In the genomic region with DNA sequence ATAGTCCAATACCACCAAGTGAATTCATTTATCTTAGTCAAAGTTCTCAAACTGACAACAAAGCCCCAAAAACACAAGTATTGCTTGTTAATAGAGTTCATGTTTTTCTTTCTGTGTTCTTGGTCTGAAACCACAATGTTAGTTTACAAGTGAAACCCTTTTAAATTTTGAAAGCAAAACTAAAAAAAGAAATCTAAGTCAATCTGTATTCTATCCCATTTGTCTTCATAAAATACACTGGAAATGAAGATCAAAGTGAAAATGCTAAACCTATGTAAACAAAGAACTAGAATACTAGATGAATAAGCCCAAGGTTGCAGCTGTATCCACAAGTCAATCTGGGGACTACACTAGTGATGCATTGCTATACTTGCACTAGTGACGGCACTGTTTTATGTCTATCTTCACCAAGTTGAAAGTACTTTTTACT, we compare ENCODE assay signal across 9 cellular contexts. TPM values are rescaled to one million over a fixed set of nuclear protein-coding genes. Genes with fewer than 3 reads are reported as not detected.
A peak's percentile ranks its signal among the peaks of the same experiment; 100 is the strongest.
DNase-seq lines count a peak whose midpoint lies in the region; ATAC-seq, FAIRE-seq and TF ChIP-seq lines count a peak whose summit lies in the region.
"Had no signal": no experiment of that assay in that cellular context is flagged by ENCODE, and none has a peak within 500 bp of the region (broad histone marks: within the 10 kb centered on the region; RNA-seq: fewer than 3 reads in every experiment).

No MANE protein-coding gene starts in this region.

- no peaks in the 10 kb centered on the region for H3K9me3 Mint-ChIP-seq in activated naive CD4-positive, alpha-beta T cell treated with anti-CD3 and anti-CD28 coated beads for 36 hours
- H3K9me3 Mint-ChIP-seq in astrocyte (ENCODE audit: unreplicated experiment), result no peaks in the 10 kb centered on the region
- H3K9me3 Mint-ChIP-seq: neural crest cell had no signal

- H3K9me3 ChIP-seq in astrocyte (ENCODE audit: insufficient read depth, low read depth, low read length) (no peaks in the 10 kb centered on the region), skeletal muscle satellite cell (replicated peaks; ENCODE audit: low read length) (no peaks in the 10 kb centered on the region)

- peak; percentile 39 for DNase-seq in activated naive CD4-positive, alpha-beta T cell treated with anti-CD3 and anti-CD28 coated beads for 36 hours
- no peak for DNase-seq in activated naive CD4-positive, alpha-beta T cell treated with Interleukin-2 at 50 U/mL for 16 hours
- peak; percentile 77 for DNase-seq in astrocyte (ENCODE audit: low read depth)
- DNase-seq in T-helper 9 cell, result no peak
- DNase-seq in activated CD8-positive, alpha-beta memory T cell treated with anti-CD3 and anti-CD28 coated beads, Interleukin-2, amount 50 U/mL, for 4 hours, result no peak
- no peak for DNase-seq in 8988T

- H2AFZ ChIP-seq in astrocyte (ENCODE audit: low read depth, low read length), result no peak overlapping the region

- no peaks in the 10 kb centered on the region for H3K27me3 Mint-ChIP-seq in activated naive CD4-positive, alpha-beta T cell treated with anti-CD3 and anti-CD28 coated beads for 36 hours (ENCODE audit: low read depth)
- no peaks in the 10 kb centered on the region for H3K27me3 Mint-ChIP-seq in astrocyte (ENCODE audit: low read depth, unreplicated experiment)

- peaks cover 5% of the 10 kb centered on the region for H3K36me3 Mint-ChIP-seq in activated naive CD4-positive, alpha-beta T cell treated with anti-CD3 and anti-CD28 coated beads for 36 hours (ENCODE audit: low read depth)
- H3K36me3 Mint-ChIP-seq in astrocyte (ENCODE audit: low read depth, unreplicated experiment), result peaks cover 5% of the 10 kb centered on the region

- TF ChIP-seq CTCF in astrocyte (IDR thresholded peaks at IDR 0.05; ENCODE audit: insufficient read depth, low read depth, low read length), result no peak

- peak overlapping the region; percentile 91 for H3K27ac ChIP-seq in astrocyte (ENCODE audit: low read depth, low read length)

- H3K27me3 ChIP-seq in astrocyte (ENCODE audit: insufficient read depth, low read length) (no peaks in the 10 kb centered on the region), skeletal muscle satellite cell (ENCODE audit: control insufficient read depth, insufficient read depth, low read length) (no peaks in the 10 kb centered on the region)

- peak; percentile 55 for ATAC-seq in HG03095 (IDR thresholded peaks at IDR 0.05; ENCODE audit: unreplicated experiment)

- peaks cover 6% of the 10 kb centered on the region for H3K36me3 ChIP-seq in astrocyte (ENCODE audit: insufficient read depth, low read length)
- peaks cover 8% of the 10 kb centered on the region for H3K36me3 ChIP-seq in skeletal muscle satellite cell (ENCODE audit: insufficient read depth, low read length)

- peak overlapping the region; percentile 54 for H3K4me2 ChIP-seq in astrocyte (ENCODE audit: low read length)
- H3K4me2 ChIP-seq in skeletal muscle satellite cell (ENCODE audit: low read length), result peak overlapping the region; percentile 62

- no peak overlapping the region for H3K4me3 Mint-ChIP-seq in activated naive CD4-positive, alpha-beta T cell treated with anti-CD3 and anti-CD28 coated beads for 36 hours
- no peak overlapping the region for H3K4me3 Mint-ChIP-seq in astrocyte (ENCODE audit: unreplicated experiment)
- H3K4me3 Mint-ChIP-seq: neural crest cell had no signal

- peaks cover 57% of the 10 kb centered on the region for H3K4me1 Mint-ChIP-seq in activated naive CD4-positive, alpha-beta T cell treated with anti-CD3 and anti-CD28 coated beads for 36 hours (ENCODE audit: low read depth)
- peaks cover 34% of the 10 kb centered on the region for H3K4me1 Mint-ChIP-seq in astrocyte (ENCODE audit: low read depth, unreplicated experiment)

- peaks cover 47% of the 10 kb centered on the region for H4K20me1 ChIP-seq in astrocyte (ENCODE audit: insufficient read depth, low read length)

- peak overlapping the region; percentile 72 for H3K9ac ChIP-seq in astrocyte (ENCODE audit: low read length)
- H3K9ac ChIP-seq in skeletal muscle satellite cell (ENCODE audit: low read depth, low read length), result peak overlapping the region; percentile 45

- FAIRE-seq in astrocyte (lab: Jason Lieb, UNC), result peak; percentile 34

- H3K79me2 ChIP-seq in astrocyte (ENCODE audit: insufficient read depth, low read length), result peaks cover 98% of the 10 kb centered on the region

- H3K4me3 ChIP-seq in astrocyte (ENCODE audit: insufficient read depth, low read depth, low read length) (no peak overlapping the region), skeletal muscle satellite cell (ENCODE audit: low read length) (peak overlapping the region; percentile 44)

- peaks cover 29% of the 10 kb centered on the region for H3K4me1 ChIP-seq in astrocyte (ENCODE audit: insufficient read depth, low read length)
- peaks cover 31% of the 10 kb centered on the region for H3K4me1 ChIP-seq in skeletal muscle satellite cell (ENCODE audit: control insufficient read depth, insufficient read depth, low read length)

- peak overlapping the region; percentile 89 for H3K27ac Mint-ChIP-seq in activated naive CD4-positive, alpha-beta T cell treated with anti-CD3 and anti-CD28 coated beads for 36 hours
- no peak overlapping the region for H3K27ac Mint-ChIP-seq in astrocyte (ENCODE audit: unreplicated experiment)

- CTCF ChIA-PET in activated naive CD4-positive, alpha-beta T cell treated with anti-CD3 and anti-CD28 coated beads for 36 hours (lab: Charles Lee), result interaction anchor here (0.6 to 4.4 kb wide), 6 partner anchors 10 to 896 kb away, joined by 3 to 28 read pairs (median 6); partner anchors contain the start of gene MAP4K5

- intact Hi-C loops in activated naive CD4-positive, alpha-beta T cell treated with anti-CD3 and anti-CD28 coated beads for 36 hours (cut with micrococcal nuclease), result loop anchor here (1.0 to 5.0 kb wide), 21 partner anchors 69 to 1880 kb away; partner anchors contain the start of genes CDKL1, KLHDC2, MGAT2 and RPL36AL

RNA-seq across cellular contexts. Expression of gene MAP4K5, which starts 10.4 kb away (rescaled TPM):
- total RNA-seq in activated naive CD4-positive, alpha-beta T cell treated with anti-CD3 and anti-CD28 coated beads for 36 hours, result 10 to 100 TPM; 10.2 to 11.2 TPM
- 79.5 and 93.1 TPM in 2 replicates for total RNA-seq in astrocyte
- 47.4 and 48.9 TPM in 2 replicates for total RNA-seq in skeletal muscle satellite cell (2012; rRNA removed)

RNA-seq across cellular contexts. Expression of gene ATL1, which starts 38.0 kb away (rescaled TPM):
- 1 to 10 TPM in 1 of 2 experiments, not detected in 1; 1.0 TPM for total RNA-seq in activated naive CD4-positive, alpha-beta T cell treated with anti-CD3 and anti-CD28 coated beads for 36 hours
- 15.8 and 17.9 TPM in 2 replicates for total RNA-seq in astrocyte
- total RNA-seq in skeletal muscle satellite cell (2012; rRNA removed), result 1.8 and 2.4 TPM in 2 replicates

Comparison
In these comparisons a context has a peak if more than half of its experiments do, and no peak if none do; other contexts are left out.
1. DNase-seq: peak in activated naive CD4-positive, alpha-beta T cell treated with anti-CD3 and anti-CD28 coated beads for 36 hours (single experiment) and astrocyte (single experiment); none in activated naive CD4-positive, alpha-beta T cell treated with Interleukin-2 at 50 U/mL for 16 hours (single experiment), T-helper 9 cell (single experiment), activated CD8-positive, alpha-beta memory T cell treated with anti-CD3 and anti-CD28 coated beads, Interleukin-2, amount 50 U/mL, for 4 hours (single experiment) and 8988T (single experiment).